Comparison of ENCODE assay signal across 9 cellular contexts in genomic region chr16:3095869-3096268, GRCh38. TPM values are rescaled to one million over a fixed set of nuclear protein-coding genes. Genes with fewer than 3 reads are reported as not detected.
A peak's percentile ranks its signal among the peaks of the same experiment; 100 is the strongest.
DNase-seq lines count a peak whose midpoint lies in the region; ATAC-seq, FAIRE-seq and TF ChIP-seq lines count a peak whose summit lies in the region.
"Had no signal": no experiment of that assay in that cellular context is flagged by ENCODE, and none has a peak within 500 bp of the region (broad histone marks: within the 10 kb centered on the region; RNA-seq: fewer than 3 reads in every experiment).

No MANE protein-coding gene starts in this region.

- H3K4me1 ChIP-seq in left lung, result peaks cover 7 to 31% of the 10 kb centered on the region in 2 donors

- no peak overlapping the region for H3K4me3 ChIP-seq in left lung

- no peak for FAIRE-seq in HTR-8/SVneo (lab: Jason Lieb, UNC)

- no peaks in the 10 kb centered on the region for H3K9me3 Mint-ChIP-seq in CD4-positive, alpha-beta T cell
- no peaks in the 10 kb centered on the region for H3K9me3 Mint-ChIP-seq in activated T-cell treated with anti-CD3 and anti-CD28 coated beads, Interleukin-2, amount 50 U/mL, for 72 hours

- peak in 7 of 10 experiments; percentile 34 to 52 (median 45) for DNase-seq in CD4-positive, alpha-beta T cell
- peak; percentile 15 for DNase-seq in NCI-H226
- peak; percentile 72 to 76 for DNase-seq in activated T-cell treated with anti-CD3 and anti-CD28 coated beads, Interleukin-2, amount 50 U/mL, for 72 hours
- DNase-seq in left lung, result peak in 1 of 2 donors; percentile 64
- DNase-seq in HTR-8/SVneo (ENCODE audit: insufficient read length, low spot score), result no peak
- no peak for DNase-seq in mesenteric fat pad (ENCODE audit: low spot score)

- H3K4me1 Mint-ChIP-seq in CD4-positive, alpha-beta T cell (ENCODE audit: low read depth), result peaks cover 60% of the 10 kb centered on the region
- peaks cover 38% of the 10 kb centered on the region for H3K4me1 Mint-ChIP-seq in activated T-cell treated with anti-CD3 and anti-CD28 coated beads, Interleukin-2, amount 50 U/mL, for 72 hours (ENCODE audit: low read depth)

- H3K4me3 Mint-ChIP-seq in CD4-positive, alpha-beta T cell, result peak overlapping the region; percentile 38
- H3K4me3 Mint-ChIP-seq in activated T-cell treated with anti-CD3 and anti-CD28 coated beads, Interleukin-2, amount 50 U/mL, for 72 hours, result peak overlapping the region in 1 of 2 donors; percentile 17

- POLR2A ChIA-PET in CD4-positive, alpha-beta T cell (lab: Charles Lee), result interaction anchor here (1.3 to 9.3 kb wide), 3 partner anchors 20 to 33 kb away, joined by 5 to 91 read pairs (median 19); no protein-coding TSS in a partner anchor

- H3K27me3 Mint-ChIP-seq in CD4-positive, alpha-beta T cell, result no peaks in the 10 kb centered on the region
- H3K27me3 Mint-ChIP-seq in activated T-cell treated with anti-CD3 and anti-CD28 coated beads, Interleukin-2, amount 50 U/mL, for 72 hours (ENCODE audit: low read depth), result no peaks in the 10 kb centered on the region

- no peaks in the 10 kb centered on the region for H3K27me3 ChIP-seq in CD4-positive, alpha-beta T cell (ENCODE audit: control insufficient read depth, insufficient read depth, low read length)
- H3K27me3 ChIP-seq in left lung, result no peaks in the 10 kb centered on the region

- peak overlapping the region; percentile 48 for H3K27ac ChIP-seq in CD4-positive, alpha-beta T cell (ENCODE audit: low read depth, low read length)
- H3K27ac ChIP-seq in left lung, result peak overlapping the region in 1 of 2 donors; percentile 2
- H3K27ac ChIP-seq: epithelial cell of prostate had no signal

- H3K36me3 ChIP-seq in left lung, result no peaks in the 10 kb centered on the region

- CTCF ChIA-PET in CD4-positive, alpha-beta T cell (lab: Charles Lee), result interaction anchor here (0.8 to 2.4 kb wide), 9 partner anchors 19 to 64 kb away, joined by 3 to 20 read pairs (median 4); partner anchors contain the start of gene ZNF213

- no peaks in the 10 kb centered on the region for H3K36me3 Mint-ChIP-seq in CD4-positive, alpha-beta T cell (ENCODE audit: low read depth)
- H3K36me3 Mint-ChIP-seq in activated T-cell treated with anti-CD3 and anti-CD28 coated beads, Interleukin-2, amount 50 U/mL, for 72 hours (ENCODE audit: insufficient read depth in 2 of 2), result no peaks in the 10 kb centered on the region

- intact Hi-C loops in CD4-positive, alpha-beta T cell (cut with DNase I, micrococcal nuclease), result loop anchor here in 1 of 2 experiments (1.0 to 2.0 kb wide), 2 partner anchors 33 to 71 kb away; no protein-coding TSS in a partner anchor
- intact Hi-C loops in left lung (cut with DNase I), result no loop called here

- peak; percentile 56 for ATAC-seq in CD4-positive, alpha-beta T cell (ENCODE audit: poor library complexity)
- ATAC-seq in GM21360 (IDR thresholded peaks at IDR 0.05; ENCODE audit: unreplicated experiment) (peak; percentile 68), left lung (peak; percentile 24), HG02623 (IDR thresholded peaks at IDR 0.05; ENCODE audit: unreplicated experiment) (no peak)
- peak; percentile 64 to 73 for ATAC-seq in activated T-cell treated with anti-CD3 and anti-CD28 coated beads, Interleukin-2, amount 50 U/mL, for 72 hours (replicated peaks in 1 of 2)

- TF ChIP-seq CTCF in CD4-positive, alpha-beta T cell (IDR thresholded peaks at IDR 0.05), result peak; percentile 63
- TF ChIP-seq CTCF in left lung (IDR thresholded peaks at IDR 0.05), result peak in 1 of 2 donors; percentile 11

- H3K9me3 ChIP-seq in CD4-positive, alpha-beta T cell (ENCODE audit: control insufficient read depth, low read length), result no peaks in the 10 kb centered on the region
- no peaks in the 10 kb centered on the region for H3K9me3 ChIP-seq in left lung

- H3K27ac Mint-ChIP-seq in CD4-positive, alpha-beta T cell, result peak overlapping the region; percentile 66
- H3K27ac Mint-ChIP-seq in activated T-cell treated with anti-CD3 and anti-CD28 coated beads, Interleukin-2, amount 50 U/mL, for 72 hours, result no peak overlapping the region

RNA-seq across cellular contexts. Expression of gene ZSCAN10, which starts 3.2 kb away (rescaled TPM):
- under 1 TPM; 0.36 to 0.56 TPM for total RNA-seq in CD4-positive, alpha-beta T cell
- total RNA-seq in activated T-cell treated with anti-CD3 and anti-CD28 coated beads, Interleukin-2, amount 50 U/mL, for 72 hours, result under 1 TPM; 0.28 to 0.48 TPM
- not detected for total RNA-seq in left lung
- total RNA-seq in mesenteric fat pad, result not detected

RNA-seq across cellular contexts. Expression of gene ZNF205, which starts 16.5 kb away (rescaled TPM):
- not detected for total RNA-seq in CD4-positive, alpha-beta T cell
- total RNA-seq in activated T-cell treated with anti-CD3 and anti-CD28 coated beads, Interleukin-2, amount 50 U/mL, for 72 hours, result under 1 TPM; 0.12 to 0.28 TPM
- total RNA-seq in left lung (10 to 100 TPM in 1 of 2 donors, 1 to 10 TPM in 1; 9.7 to 11.8 TPM), mesenteric fat pad (6.1 TPM)

RNA-seq across cellular contexts. Expression of gene IL32, which starts 30.4 kb away (rescaled TPM):
- total RNA-seq in CD4-positive, alpha-beta T cell, result 100 to 1,000 TPM; 378 to 383 TPM
- 1,000 to 10,000 TPM; 1,427 to 2,251 TPM for total RNA-seq in activated T-cell treated with anti-CD3 and anti-CD28 coated beads, Interleukin-2, amount 50 U/mL, for 72 hours
- 100 to 1,000 TPM; 132 to 310 TPM for total RNA-seq in left lung
- total RNA-seq in mesenteric fat pad, result 36.0 TPM

RNA-seq across cellular contexts. Expression of gene ZNF213, which starts 39.0 kb away (rescaled TPM):
- 1 to 10 TPM; 1.6 to 2.2 TPM for total RNA-seq in CD4-positive, alpha-beta T cell
- total RNA-seq in activated T-cell treated with anti-CD3 and anti-CD28 coated beads, Interleukin-2, amount 50 U/mL, for 72 hours, result 10 to 100 TPM; 12.2 to 16.3 TPM
- total RNA-seq in left lung, result 10 to 100 TPM in 1 of 2 donors, 1 to 10 TPM in 1; 8.4 to 12.0 TPM
- 6.0 TPM for total RNA-seq in mesenteric fat pad

RNA-seq across cellular contexts. Expression of gene MMP25, which starts 49.5 kb away (rescaled TPM):
- total RNA-seq in CD4-positive, alpha-beta T cell, result under 1 TPM; 0.42 to 0.80 TPM
- 1 to 10 TPM; 2.3 to 5.2 TPM for total RNA-seq in activated T-cell treated with anti-CD3 and anti-CD28 coated beads, Interleukin-2, amount 50 U/mL, for 72 hours
- total RNA-seq in left lung, result 10 to 100 TPM in 1 of 2 donors, 1 to 10 TPM in 1; 2.4 to 91.9 TPM
- total RNA-seq in mesenteric fat pad, result 21.6 TPM

Comparison
In these comparisons a context has a peak if more than half of its experiments do, and no peak if none do; other contexts are left out.
1. DNase-seq: peak in CD4-positive, alpha-beta T cell (7 of 10), NCI-H226 (single experiment) and activated T-cell treated with anti-CD3 and anti-CD28 coated beads, Interleukin-2, amount 50 U/mL, for 72 hours (2 of 2); none in HTR-8/SVneo (single experiment) and mesenteric fat pad (single experiment).